ENCODE assay signal across 8 cellular contexts in the genomic region with DNA sequence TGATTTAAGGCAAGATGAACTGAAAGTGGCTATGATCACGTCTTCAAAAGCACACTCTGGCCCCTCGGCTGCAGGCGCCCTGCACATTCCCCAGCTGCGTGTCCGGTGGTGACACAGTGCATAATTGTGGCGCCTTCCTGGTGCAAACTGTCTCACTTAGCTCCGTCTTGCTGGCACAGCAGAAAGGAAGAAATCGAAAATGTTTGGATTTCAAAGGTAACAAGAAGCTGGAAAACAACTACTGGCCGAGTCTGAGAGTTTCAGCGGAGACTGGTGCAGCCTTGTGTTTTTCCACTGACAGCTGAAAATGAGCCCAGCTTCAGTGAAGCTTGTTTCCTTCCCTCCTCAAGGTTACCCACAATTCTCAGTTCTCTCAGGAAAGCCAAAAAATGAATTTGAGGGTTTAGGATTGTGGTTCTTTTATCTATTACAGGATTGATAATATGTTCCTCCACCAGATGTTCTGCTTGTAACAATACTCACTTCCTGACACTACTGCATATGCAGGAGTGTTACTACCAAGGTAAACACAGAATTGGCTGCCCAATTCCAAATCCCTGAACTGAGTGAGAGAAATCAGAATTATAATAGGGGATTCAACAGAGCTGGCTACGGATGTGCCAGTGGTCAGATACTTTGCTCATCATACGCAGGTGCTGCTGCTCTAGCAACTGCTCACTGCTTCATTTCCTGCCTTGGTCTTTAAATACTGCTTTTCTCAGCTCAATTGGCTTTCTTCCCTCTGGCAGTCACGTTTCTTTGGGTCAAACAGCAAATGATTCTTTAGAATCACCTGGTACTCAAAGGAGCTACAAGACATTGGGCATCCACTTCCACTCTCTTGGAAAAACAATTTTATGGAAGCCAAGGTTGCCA.
DNase-seq lines count a peak whose midpoint lies in the region; ATAC-seq and TF ChIP-seq lines count a peak whose summit lies in the region.

No MANE protein-coding gene starts in this region.

- peak overlapping the region; percentile 25 to 78 (median 44) for H3K9ac ChIP-seq in skeletal muscle tissue (ENCODE audit: low read depth in 1 of 3, low read length in 3 of 3)

- H3K27me3 ChIP-seq in dorsolateral prefrontal cortex (no peaks in the 10 kb centered on the region), skeletal muscle tissue (ENCODE audit: control insufficient read depth in 3 of 3, insufficient read depth in 3 of 3, low read length in 3 of 3) (peaks cover 0 to 6% (median 0%) of the 10 kb centered on the region in 3 donors)
- H3K27me3 ChIP-seq in CD8-positive, alpha-beta T cell (ENCODE audit: insufficient read depth, low read length), result no peaks in the 10 kb centered on the region

- H3K27me3 Mint-ChIP-seq in activated T-cell treated with anti-CD3 and anti-CD28 coated beads, Interleukin-2, amount 50 U/mL, for 72 hours (ENCODE audit: low read depth), result peaks cover 14% of the 10 kb centered on the region
- H3K27me3 Mint-ChIP-seq in CD8-positive, alpha-beta T cell (ENCODE audit: low read depth), result peaks cover 5% of the 10 kb centered on the region

- no peaks in the 10 kb centered on the region for H3K9me3 ChIP-seq in skeletal muscle tissue (ENCODE audit: control insufficient read depth in 3 of 3, low read length in 3 of 3)
- no peaks in the 10 kb centered on the region for H3K9me3 ChIP-seq in CD8-positive, alpha-beta T cell (ENCODE audit: low read length)

- H3K27ac ChIP-seq in dorsolateral prefrontal cortex, result peak overlapping the region in 57 of 59 donors; percentile 2 to 93 (median 73)
- no peak overlapping the region for H3K27ac ChIP-seq in skeletal muscle tissue (ENCODE audit: low read depth, low read length)
- no peak overlapping the region for H3K27ac ChIP-seq in CD8-positive, alpha-beta T cell (ENCODE audit: low read depth, low read length)

- CTCF ChIA-PET in CD8-positive, alpha-beta T cell (lab: Charles Lee), result interaction anchor here (0.6 kb wide), 2 partner anchors 14 to 486 kb away, joined by 3 to 5 read pairs; no protein-coding TSS in a partner anchor

- no peaks in the 10 kb centered on the region for H3K4me1 Mint-ChIP-seq in activated T-cell treated with anti-CD3 and anti-CD28 coated beads, Interleukin-2, amount 50 U/mL, for 72 hours (ENCODE audit: low read depth)
- no peaks in the 10 kb centered on the region for H3K4me1 Mint-ChIP-seq in CD8-positive, alpha-beta T cell (ENCODE audit: low read depth)

- peaks cover 6 to 15% (median 12%) of the 10 kb centered on the region in 3 donors for H3K4me1 ChIP-seq in skeletal muscle tissue (ENCODE audit: control insufficient read depth in 3 of 3, insufficient read depth in 3 of 3, low read length in 3 of 3)
- H3K4me1 ChIP-seq in CD8-positive, alpha-beta T cell (ENCODE audit: insufficient read depth, low read length), result no peaks in the 10 kb centered on the region

- H3K4me3 ChIP-seq in dorsolateral prefrontal cortex (peak overlapping the region in 47 of 59 donors; percentile 6 to 54 (median 36)), skeletal muscle tissue (ENCODE audit: low read length in 3 of 3) (peak overlapping the region; percentile 40 to 60 (median 55))
- no peak overlapping the region for H3K4me3 ChIP-seq in CD8-positive, alpha-beta T cell (ENCODE audit: low read depth, low read length)

- DNase-seq in A172 (ENCODE audit: low spot score) (peak; percentile 31), HT1080 (ENCODE audit: low read depth) (peak; percentile 14), dorsolateral prefrontal cortex (peak in 3 of 10 donors; percentile 38 to 44 (median 43))
- DNase-seq in activated T-cell treated with anti-CD3 and anti-CD28 coated beads, Interleukin-2, amount 50 U/mL, for 72 hours, result no peak
- DNase-seq in activated CD4-positive, alpha-beta T cell treated with anti-CD3 and anti-CD28 coated beads, Interleukin-2, amount 50 U/mL, for 1 hour, result no peak
- no peak for DNase-seq in CD8-positive, alpha-beta T cell

- intact Hi-C loops in dorsolateral prefrontal cortex (cut with DNase I), result no loop called here
- intact Hi-C loops in CD8-positive, alpha-beta T cell (cut with DNase I, micrococcal nuclease), result no loop called here

- H3K36me3 ChIP-seq in skeletal muscle tissue (ENCODE audit: control insufficient read depth in 3 of 3, insufficient read depth in 3 of 3, low read length in 3 of 3), result no peaks in the 10 kb centered on the region
- H3K36me3 ChIP-seq in CD8-positive, alpha-beta T cell (ENCODE audit: insufficient read depth, low read length), result no peaks in the 10 kb centered on the region

- peak; percentile 66 for ATAC-seq in GM21367 (IDR thresholded peaks at IDR 0.05; ENCODE audit: unreplicated experiment)
- ATAC-seq in activated T-cell treated with anti-CD3 and anti-CD28 coated beads, Interleukin-2, amount 50 U/mL, for 72 hours (replicated peaks in 1 of 2), result no peak
- ATAC-seq in CD8-positive, alpha-beta T cell, result no peak

- H3K27ac Mint-ChIP-seq in activated T-cell treated with anti-CD3 and anti-CD28 coated beads, Interleukin-2, amount 50 U/mL, for 72 hours, result no peak overlapping the region
- no peak overlapping the region for H3K27ac Mint-ChIP-seq in CD8-positive, alpha-beta T cell

- no peaks in the 10 kb centered on the region for H3K36me3 Mint-ChIP-seq in activated T-cell treated with anti-CD3 and anti-CD28 coated beads, Interleukin-2, amount 50 U/mL, for 72 hours (ENCODE audit: insufficient read depth in 2 of 2)
- no peaks in the 10 kb centered on the region for H3K36me3 Mint-ChIP-seq in CD8-positive, alpha-beta T cell

- no peak overlapping the region for H3K4me3 Mint-ChIP-seq in activated T-cell treated with anti-CD3 and anti-CD28 coated beads, Interleukin-2, amount 50 U/mL, for 72 hours
- H3K4me3 Mint-ChIP-seq in CD8-positive, alpha-beta T cell, result no peak overlapping the region

- POLR2A ChIA-PET in CD8-positive, alpha-beta T cell (lab: Charles Lee), result no interaction called here

- TF ChIP-seq CTCF in dorsolateral prefrontal cortex (IDR thresholded peaks at IDR 0.05 in 54 of 56, conservative IDR thresholded peaks at IDR 0.05 in 2 of 56; ENCODE audit: low read depth in 1 of 56, partially characterized antibody in 56 of 56), result no peak
- TF ChIP-seq CTCF in CD8-positive, alpha-beta T cell (IDR thresholded peaks at IDR 0.05), result no peak

- no peaks in the 10 kb centered on the region for H3K9me3 Mint-ChIP-seq in activated T-cell treated with anti-CD3 and anti-CD28 coated beads, Interleukin-2, amount 50 U/mL, for 72 hours
- no peaks in the 10 kb centered on the region for H3K9me3 Mint-ChIP-seq in CD8-positive, alpha-beta T cell

Comparison
In these comparisons a context has a peak if more than half of its experiments do, and no peak if none do; other contexts are left out.
1. DNase-seq: peak in A172 (single experiment) and HT1080 (single experiment); none in activated T-cell treated with anti-CD3 and anti-CD28 coated beads, Interleukin-2, amount 50 U/mL, for 72 hours (0 of 2), activated CD4-positive, alpha-beta T cell treated with anti-CD3 and anti-CD28 coated beads, Interleukin-2, amount 50 U/mL, for 1 hour (single experiment) and CD8-positive, alpha-beta T cell (0 of 7).
2. H3K27ac ChIP-seq: peak in dorsolateral prefrontal cortex (57 of 59); none in skeletal muscle tissue (single experiment) and CD8-positive, alpha-beta T cell (single experiment).